Comparison of ENCODE assay signal across 18 cellular contexts in the genomic region with DNA sequence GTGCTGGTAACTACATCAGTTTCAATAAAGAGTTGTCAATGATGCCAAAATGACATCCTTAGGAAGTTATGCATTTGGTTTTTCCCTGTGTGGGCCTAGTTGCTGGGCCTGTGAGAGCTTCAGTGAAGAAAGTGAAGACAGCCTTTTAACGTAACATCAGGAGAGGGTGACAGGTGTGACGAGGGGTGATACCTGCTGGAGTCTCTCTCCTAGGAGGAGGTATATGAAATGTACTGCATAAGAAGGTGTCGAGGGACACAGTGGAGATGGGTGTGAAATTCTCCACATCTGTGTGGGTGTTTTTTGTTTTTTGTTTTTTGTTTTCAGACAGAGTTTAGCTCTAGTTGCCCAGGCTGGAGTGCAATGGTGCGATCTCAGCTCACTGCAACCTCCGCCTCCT.
"Had no signal": no experiment of that assay in that cellular context is flagged by ENCODE, and none has a peak within 500 bp of the region (broad histone marks: within the 10 kb centered on the region; RNA-seq: fewer than 3 reads in every experiment).

No MANE protein-coding gene starts in this region.

- H3K4me1 ChIP-seq: adrenal gland, colonic mucosa, psoas muscle had no signal

- H3K27me3 Mint-ChIP-seq: activated naive CD4-positive, alpha-beta T cell treated with anti-CD3 and anti-CD28 coated beads, Interleukin-2, amount 50 U/mL, for 24 hours; activated T-cell treated with anti-CD3 and anti-CD28 coated beads, Interleukin-2, amount 50 U/mL, for 24 hours; stimulated activated naive CD8-positive, alpha-beta T cell treated with anti-CD3 and anti-CD28 coated beads, Interleukin-15, amount 100 ng/mL, for 72 hours had no signal

- H3K9me3 Mint-ChIP-seq: activated naive CD4-positive, alpha-beta T cell treated with anti-CD3 and anti-CD28 coated beads, Interleukin-2, amount 50 U/mL, for 24 hours; activated T-cell treated with anti-CD3 and anti-CD28 coated beads, Interleukin-2, amount 50 U/mL, for 24 hours; natural killer cell had no signal

- FAIRE-seq: frontal cortex had no signal

- H3K4me3 Mint-ChIP-seq: activated naive CD4-positive, alpha-beta T cell treated with anti-CD3 and anti-CD28 coated beads, Interleukin-2, amount 50 U/mL, for 24 hours; activated T-cell treated with anti-CD3 and anti-CD28 coated beads, Interleukin-2, amount 50 U/mL, for 24 hours; natural killer cell; stimulated activated naive CD8-positive, alpha-beta T cell treated with anti-CD3 and anti-CD28 coated beads, Interleukin-15, amount 100 ng/mL, for 72 hours had no signal

- DNase-seq: activated CD4-positive, alpha-beta T cell treated with anti-CD3 and anti-CD28 coated beads for 1 hour; activated CD4-positive, alpha-beta T cell treated with anti-CD3 and anti-CD28 coated beads, Interleukin-2, amount 50 U/mL, for 48 hours; activated effector memory CD4-positive, alpha-beta T cell treated with Interleukin-2 at 50 U/mL for 16 hours; activated T-cell treated with anti-CD3 and anti-CD28 coated beads, Interleukin-2, amount 50 U/mL, for 24 hours; adrenal gland; caudate nucleus; colonic mucosa; natural killer cell; psoas muscle; stimulated activated CD4-positive, alpha-beta T cell treated with anti-CD3 and anti-CD28 coated beads, Interleukin-1b, Interleukin-23, amount 100 ng/mL, for 48 hours; stimulated activated naive CD8-positive, alpha-beta T cell treated with anti-CD3 and anti-CD28 coated beads, Interleukin-15, amount 100 ng/mL, for 72 hours; T-helper 1 cell; T1000 had no signal

- H3K36me3 Mint-ChIP-seq: activated naive CD4-positive, alpha-beta T cell treated with anti-CD3 and anti-CD28 coated beads, Interleukin-2, amount 50 U/mL, for 24 hours; natural killer cell had no signal

- H3K4me3 ChIP-seq: adrenal gland, colonic mucosa, psoas muscle had no signal

- H3K4me1 Mint-ChIP-seq: activated naive CD4-positive, alpha-beta T cell treated with anti-CD3 and anti-CD28 coated beads, Interleukin-2, amount 50 U/mL, for 24 hours; natural killer cell; stimulated activated naive CD8-positive, alpha-beta T cell treated with anti-CD3 and anti-CD28 coated beads, Interleukin-15, amount 100 ng/mL, for 72 hours had no signal

- ATAC-seq: left lobe of liver; natural killer cell; psoas muscle; sciatic nerve; SK-N-SH treated with all-trans-retinoic acid at 6 μM for 48 hours; stimulated activated naive CD8-positive, alpha-beta T cell treated with anti-CD3 and anti-CD28 coated beads, Interleukin-15, amount 100 ng/mL, for 72 hours had no signal

- H3K36me3 ChIP-seq: colonic mucosa had no signal

- H3K27ac Mint-ChIP-seq: activated naive CD4-positive, alpha-beta T cell treated with anti-CD3 and anti-CD28 coated beads, Interleukin-2, amount 50 U/mL, for 24 hours; activated T-cell treated with anti-CD3 and anti-CD28 coated beads, Interleukin-2, amount 50 U/mL, for 24 hours; natural killer cell; stimulated activated naive CD8-positive, alpha-beta T cell treated with anti-CD3 and anti-CD28 coated beads, Interleukin-15, amount 100 ng/mL, for 72 hours had no signal

- H3K9me3 ChIP-seq: adrenal gland, colonic mucosa, psoas muscle had no signal

- H3K27me3 ChIP-seq: adrenal gland, colonic mucosa had no signal

- H3K27ac ChIP-seq: adrenal gland, colonic mucosa, psoas muscle had no signal
